9 cellular contexts compared by ENCODE assay signal in genomic region chr4:4762909-4763814, GRCh38.
DNase-seq lines count a peak whose midpoint lies in the region; ATAC-seq and TF ChIP-seq lines count a peak whose summit lies in the region.
"Had no signal": no experiment of that assay in that cellular context is flagged by ENCODE, and none has a peak within 500 bp of the region (broad histone marks: within the 10 kb centered on the region; RNA-seq: fewer than 3 reads in every experiment).

No MANE protein-coding gene starts in this region.

- H3K4me1 Mint-ChIP-seq in T-cell = peaks cover 9 to 19% (median 11%) of the 10 kb centered on the region in 3 donors

- H3K4me1 ChIP-seq in BE2C = peaks cover 19% of the 10 kb centered on the region
- H3K4me1 ChIP-seq in iPS-15b (ENCODE audit: control insufficient read depth, insufficient read depth, low read length) = peaks cover 30% of the 10 kb centered on the region

- CTCF ChIA-PET in T-cell (lab: Charles Lee) = no interaction called here

- peak overlapping the region; percentile 40 to 50 (median 43) for H3K4me3 Mint-ChIP-seq in T-cell

- H3K36me3 Mint-ChIP-seq in T-cell = peaks cover 3% of the 10 kb centered on the region

- POLR2A ChIA-PET in T-cell (lab: Charles Lee) = no interaction called here

- H3K9me3 ChIP-seq in BE2C (no peaks in the 10 kb centered on the region), iPS-15b (ENCODE audit: control insufficient read depth, insufficient read depth, low read length) (no peaks in the 10 kb centered on the region)

- no peak overlapping the region for H3K27ac ChIP-seq in substantia nigra (ENCODE audit: low read depth, low read length, poor library complexity, severe bottlenecking)

- no peak; the same call in 1 of the 2 replicates for TF ChIP-seq CTCF in BE2C (IDR thresholded peaks at IDR 0.05; ENCODE audit: low read depth, low read length)

- H3K36me3 ChIP-seq in BE2C (no peaks in the 10 kb centered on the region), iPS-15b (ENCODE audit: control insufficient read depth, insufficient read depth, low read length) (no peaks in the 10 kb centered on the region)

- no peak overlapping the region for H3K27ac Mint-ChIP-seq in T-cell

- H3K27me3 ChIP-seq in BE2C (no peaks in the 10 kb centered on the region), iPS-15b (ENCODE audit: control insufficient read depth, insufficient read depth, low read length) (peaks cover 9% of the 10 kb centered on the region)

- ATAC-seq in GM19025 (IDR thresholded peaks at IDR 0.05; ENCODE audit: low read depth, unreplicated experiment) (peak; percentile 78), HG03060 (IDR thresholded peaks at IDR 0.05; ENCODE audit: low read depth, unreplicated experiment) (peak; percentile 96), T-cell (replicated peaks in 1 of 4) (no peak)

- H3K9ac ChIP-seq in iPS-15b (ENCODE audit: low read depth, low read length) = no peak overlapping the region

- H3K27me3 Mint-ChIP-seq in T-cell = peaks cover 7 to 8% of the 10 kb centered on the region in 2 donors

- H3K9me3 Mint-ChIP-seq in T-cell = peaks cover 4 to 5% (median 5%) of the 10 kb centered on the region in 3 donors

- H3K4me3 ChIP-seq in BE2C (ENCODE audit: low read depth, low read length) = no peak overlapping the region
- peak overlapping the region; percentile 1 for H3K4me3 ChIP-seq in iPS-15b (ENCODE audit: low read depth, low read length)
- H3K4me3 ChIP-seq: lung had no signal

- DNase-seq in BE2C = peak; percentile 77
- no peak for DNase-seq in T-cell
- DNase-seq in substantia nigra (lab: John Stamatoyannopoulos, UW) = no peak
- no peak for DNase-seq in UCSD-AML1 (lab: John Stamatoyannopoulos, UW; ENCODE audit: unreplicated experiment)
- no peak for DNase-seq in central memory CD4-positive, alpha-beta T cell

Comparison
In these comparisons a context has a peak if more than half of its experiments do, and no peak if none do; other contexts are left out.
1. ATAC-seq: peak in GM19025 (single experiment) and HG03060 (single experiment); none in T-cell (0 of 4).